ENCODE assay signal across 10 cellular contexts in genomic region chr12:118359541-118359915, GRCh38. TPM values are rescaled to one million over a fixed set of nuclear protein-coding genes. Genes with fewer than 3 reads are reported as not detected.
A peak's percentile ranks its signal among the peaks of the same experiment; 100 is the strongest.
DNase-seq lines count a peak whose midpoint lies in the region; ATAC-seq, FAIRE-seq and TF ChIP-seq lines count a peak whose summit lies in the region.
"Had no signal": no experiment of that assay in that cellular context is flagged by ENCODE, and none has a peak within 500 bp of the region (broad histone marks: within the 10 kb centered on the region; RNA-seq: fewer than 3 reads in every experiment).

No MANE protein-coding gene starts in this region.

- no peak overlapping the region for H3K4me2 ChIP-seq in HepG2 (ENCODE audit: low read depth, low read length)
- no peak overlapping the region for H3K4me2 ChIP-seq in PC-9

- H3K9me2 ChIP-seq in PC-9 (ENCODE audit: insufficient read depth): no peaks in the 10 kb centered on the region

- H3K9ac ChIP-seq in liver (ENCODE audit: low read depth in 1 of 2, low read length in 2 of 2) (no peak overlapping the region), HepG2 (ENCODE audit: insufficient read depth, low read depth, low read length) (no peak overlapping the region)

- ATAC-seq in HepG2 (no peak), upper lobe of right lung (peak; percentile 76), GM19397 (IDR thresholded peaks at IDR 0.05; ENCODE audit: unreplicated experiment) (no peak)

- TF ChIP-seq EP300 in HepG2 (IDR thresholded peaks at IDR 0.05; ENCODE audit: low read depth in 2 of 2, low read length in 2 of 2) (no peak), HepG2 (CRISPR knock-in tag; IDR thresholded peaks at IDR 0.05; ENCODE audit: borderline replicate concordance) (no peak)

- in situ Hi-C loops in HepG2 (cut with HindIII; ENCODE audit: extremely low pct_ligation_motif_present, low pct_unique_long_range_greater_than_20kb): no loop called here

- H3K9me3 ChIP-seq in liver (ENCODE audit: control insufficient read depth in 4 of 4, low read length in 3 of 4) (no peaks in the 10 kb centered on the region), HepG2 (ENCODE audit: low read length) (peaks cover 2% of the 10 kb centered on the region; the same call in 1 of the 2 replicates), PC-9 (ENCODE audit: insufficient read depth, low read depth) (no peaks in the 10 kb centered on the region), upper lobe of right lung (no peaks in the 10 kb centered on the region)

- no peak for FAIRE-seq in HepG2 (lab: Jason Lieb, UNC)

- H3K27me3 ChIP-seq in liver (ENCODE audit: control insufficient read depth in 4 of 4, insufficient read depth in 4 of 4, low read length in 3 of 4) (no peaks in the 10 kb centered on the region), HepG2 (ENCODE audit: control insufficient read depth in 1 of 2, insufficient read depth in 2 of 2, low read length in 2 of 2) (no peaks in the 10 kb centered on the region), PC-9 (ENCODE audit: insufficient read depth, low read depth) (no peaks in the 10 kb centered on the region), upper lobe of right lung (no peaks in the 10 kb centered on the region)

- intact Hi-C loops in HepG2 (cut with micrococcal nuclease; ENCODE audit: unreplicated experiment) (no loop called here), PC-9 (cut with micrococcal nuclease; ENCODE audit: unreplicated experiment) (loop anchor here (5.0 kb wide), 1 partner anchor 57 kb away; no protein-coding TSS in a partner anchor), upper lobe of right lung (cut with DNase I) (no loop called here)

- CTCF ChIA-PET in HepG2 (lab: Yijun Ruan, JAX; ENCODE audit: low intra/inter-chr PET ratio, low total read pairs) (no interaction called here), PC-9 (lab: Charles Lee) (no interaction called here)

- H2AFZ ChIP-seq in HepG2 (ENCODE audit: low read length) (no peak overlapping the region), PC-9 (no peak overlapping the region)

- DNase-seq in HepG2 (ENCODE audit: low spot score): no peak
- DNase-seq in PC-9: peak in 1 of 2 experiments; percentile 7
- DNase-seq in effector CD8-positive, alpha-beta T cell (lab: John Stamatoyannopoulos, UW): peak; percentile 3
- no peak for DNase-seq in upper lobe of right lung
- DNase-seq in NCI-H2029 (lab: John Stamatoyannopoulos, UW): no peak
- DNase-seq in HuH-7.5 (ENCODE audit: low spot score): no peak
- DNase-seq: kidney glomerular epithelial cell had no signal

- peaks cover 6 to 34% (median 23%) of the 10 kb centered on the region in 4 donors for H3K4me1 ChIP-seq in liver (ENCODE audit: control insufficient read depth in 4 of 4, insufficient read depth in 4 of 4, low read length in 3 of 4)
- peaks cover 33% of the 10 kb centered on the region for H3K4me1 ChIP-seq in HepG2 (ENCODE audit: insufficient read depth, low read length)
- H3K4me1 ChIP-seq in PC-9 (replicated peaks; ENCODE audit: insufficient read depth): peaks cover 51% of the 10 kb centered on the region
- H3K4me1 ChIP-seq in upper lobe of right lung: peaks cover 20% of the 10 kb centered on the region

- peaks cover 32% of the 10 kb centered on the region for H3F3A ChIP-seq in PC-9 (ENCODE audit: insufficient read depth, low read depth)

- TF ChIP-seq RAD21 in liver (IDR thresholded peaks at IDR 0.05): no peak
- no peak for TF ChIP-seq RAD21 in HepG2 (CRISPR knock-in tag; IDR thresholded peaks at IDR 0.05)

- H3K4me3 ChIP-seq in liver (ENCODE audit: low read depth in 1 of 3, low read length in 3 of 3) (no peak overlapping the region), HepG2 (replicated peaks in 1 of 3; ENCODE audit: insufficient read depth in 1 of 3, low read depth in 2 of 3, low read length in 3 of 3) (no peak overlapping the region), PC-9 (no peak overlapping the region), upper lobe of right lung (peak overlapping the region; percentile 38)

- POLR2A ChIA-PET in HepG2 (lab: Yijun Ruan, JAX): interaction anchor here (1.8 kb wide), 1 partner anchor 13 kb away, joined by 7 read pairs; the partner anchor contains the start of gene TAOK3
- POLR2A ChIA-PET in PC-9 (lab: Charles Lee; ENCODE audit: unreplicated experiment): no interaction called here

- H3K79me2 ChIP-seq in HepG2 (ENCODE audit: insufficient read depth, low read length): peaks cover 3% of the 10 kb centered on the region
- H3K79me2 ChIP-seq in PC-9 (ENCODE audit: low read depth): peaks cover 63% of the 10 kb centered on the region

- BruUV-seq in HepG2 (replicated peaks; lab: Mats Ljungman, UMichigan) (no TSS peak), PC-9 (replicated peaks; lab: Mats Ljungman, UMichigan) (no TSS peak)

- TF ChIP-seq CTCF in liver (IDR thresholded peaks at IDR 0.05; ENCODE audit: low read depth, low read length, missing input control) (no peak), HepG2 (CRISPR knock-in tag; IDR thresholded peaks at IDR 0.05) (no peak), PC-9 (conservative IDR thresholded peaks at IDR 0.05) (no peak), upper lobe of right lung (IDR thresholded peaks at IDR 0.05) (no peak)

- no peaks in the 10 kb centered on the region for H4K20me1 ChIP-seq in HepG2 (ENCODE audit: insufficient read depth, low read length)
- H4K20me1 ChIP-seq in PC-9 (ENCODE audit: insufficient read depth): no peaks in the 10 kb centered on the region

- no peak for TF ChIP-seq POLR2A in HepG2 (IDR thresholded peaks at IDR 0.05; ENCODE audit: insufficient read depth in 1 of 2, low read depth in 2 of 2, low read length in 2 of 2)

- no peaks in the 10 kb centered on the region for H3K36me3 ChIP-seq in liver (ENCODE audit: control insufficient read depth in 4 of 4, insufficient read depth in 3 of 4, low read depth in 1 of 4, low read length in 3 of 4)
- H3K36me3 ChIP-seq in HepG2 (replicated peaks in 1 of 2; ENCODE audit: control insufficient read depth in 1 of 2, insufficient read depth in 2 of 2, low read length in 2 of 2): no peaks in the 10 kb centered on the region
- no peaks in the 10 kb centered on the region for H3K36me3 ChIP-seq in PC-9 (ENCODE audit: low read depth)
- H3K36me3 ChIP-seq in upper lobe of right lung: no peaks in the 10 kb centered on the region

- 74% methylated on average over 4 of the region's 4 CpGs for whole genome bisulfite sequencing in liver
- WGBS in HepG2 (ENCODE audit: low lambda C conversion rate): 94% methylated on average over 4 of the region's 4 CpGs

- H3K27ac ChIP-seq in liver (ENCODE audit: low read depth in 1 of 2, low read length in 2 of 2) (peak overlapping the region; percentile 51 to 57), HepG2 (ENCODE audit: extremely low read length, insufficient read depth, low read length) (no peak overlapping the region), PC-9 (peak overlapping the region; percentile 42; the same call in 1 of the 2 replicates), upper lobe of right lung (peak overlapping the region; percentile 38)
- H3K27ac ChIP-seq: C4-2B had no signal

RNA-seq across cellular contexts. Expression of gene TAOK3, which starts 13.2 kb away (rescaled TPM):
- total RNA-seq in liver: 10 to 100 TPM; 13.6 to 28.6 TPM
- 10 to 100 TPM in 1 of 2 donors, 1 to 10 TPM in 1; 6.7 to 25.3 TPM for polyA plus RNA-seq in liver
- 12.3 and 16.5 TPM in 2 replicates for total RNA-seq in HepG2 (2016; rRNA removed; fragmentation: Illumina TruSeq; extraction: Trizol)
- total RNA-seq in HepG2 (2016; cell fraction: cytosol; rRNA removed; fragmentation: Illumina TruSeq; extraction: Trizol; ENCODE audit: low read depth): 2.5 and 3.7 TPM in 2 replicates
- total RNA-seq in HepG2 (2016; cell fraction: insoluble cytoplasmic fraction; rRNA removed; fragmentation: Illumina TruSeq; extraction: Trizol): 10.0 and 19.2 TPM in 2 replicates
- 6.8 and 6.9 TPM in 2 replicates for total RNA-seq in HepG2 (2016; cell fraction: membrane; rRNA removed; fragmentation: Illumina TruSeq; extraction: Trizol)
- 14.9 and 15.7 TPM in 2 replicates for total RNA-seq in HepG2 (2016; cell fraction: nucleus; rRNA removed; fragmentation: Illumina TruSeq; extraction: Trizol)
- polyA plus RNA-seq in HepG2 (2011; rRNA removed): 8.5 and 10.4 TPM in 2 replicates
- polyA plus RNA-seq in HepG2 (2011; cell fraction: cytosol; rRNA removed): 5.9 and 11.1 TPM in 2 replicates
- 11.8 and 13.6 TPM in 2 replicates for polyA plus RNA-seq in HepG2 (2011; cell fraction: nucleus; rRNA removed)
- polyA plus RNA-seq in HepG2 (2012): 9.5 and 10.2 TPM in 2 replicates
- 0.64 and 0.66 TPM in 2 replicates for polyA plus RNA-seq in HepG2 (2016; cell fraction: cytosol; fragmentation: Illumina TruSeq; extraction: Trizol; ENCODE audit: low read depth)
- polyA plus RNA-seq in HepG2 (2016; cell fraction: insoluble cytoplasmic fraction; fragmentation: Illumina TruSeq; extraction: Trizol; ENCODE audit: low read depth): 19.3 and 19.4 TPM in 2 replicates
- polyA plus RNA-seq in HepG2 (2016; cell fraction: membrane; fragmentation: Illumina TruSeq; extraction: Trizol; ENCODE audit: low read depth): 2.8 and 3.6 TPM in 2 replicates
- 16.3 and 22.1 TPM in 2 replicates for polyA plus RNA-seq in HepG2 (2016; cell fraction: nucleus; fragmentation: Illumina TruSeq; extraction: Trizol; ENCODE audit: insufficient read depth, low read depth)
- polyA minus RNA-seq in HepG2 (2011; rRNA and poly(A)+ RNA removed; ENCODE audit: low replicate concordance): 20.1 and 23.9 TPM in 2 replicates
- polyA minus RNA-seq in HepG2 (2011; cell fraction: cytosol; rRNA and poly(A)+ RNA removed): 6.3 and 9.3 TPM in 2 replicates
- polyA minus RNA-seq in HepG2 (2011; cell fraction: nucleus; rRNA and poly(A)+ RNA removed): 22.1 and 24.2 TPM in 2 replicates
- 55.8 and 60.5 TPM in 2 replicates for total RNA-seq in PC-9 (2021)
- total RNA-seq in upper lobe of right lung: 64.1 TPM

RNA-seq across cellular contexts. Expression of gene SUDS3, which starts 16.8 kb away (rescaled TPM):
- 10 to 100 TPM; 17.4 to 22.8 TPM for total RNA-seq in liver
- polyA plus RNA-seq in liver: 1 to 10 TPM; 6.7 to 7.2 TPM
- total RNA-seq in HepG2 (2016; rRNA removed; fragmentation: Illumina TruSeq; extraction: Trizol): 33.1 and 37.8 TPM in 2 replicates
- total RNA-seq in HepG2 (2016; cell fraction: cytosol; rRNA removed; fragmentation: Illumina TruSeq; extraction: Trizol; ENCODE audit: low read depth): 4.5 and 5.5 TPM in 2 replicates
- total RNA-seq in HepG2 (2016; cell fraction: insoluble cytoplasmic fraction; rRNA removed; fragmentation: Illumina TruSeq; extraction: Trizol): 32.2 and 39.3 TPM in 2 replicates
- total RNA-seq in HepG2 (2016; cell fraction: membrane; rRNA removed; fragmentation: Illumina TruSeq; extraction: Trizol): 14.7 and 16.1 TPM in 2 replicates
- 27.5 and 30.8 TPM in 2 replicates for total RNA-seq in HepG2 (2016; cell fraction: nucleus; rRNA removed; fragmentation: Illumina TruSeq; extraction: Trizol)
- polyA plus RNA-seq in HepG2 (2011; rRNA removed): 17.7 and 20.2 TPM in 2 replicates
- 8.1 and 11.4 TPM in 2 replicates for polyA plus RNA-seq in HepG2 (2011; cell fraction: cytosol; rRNA removed)
- 25.3 and 28.4 TPM in 2 replicates for polyA plus RNA-seq in HepG2 (2011; cell fraction: nucleus; rRNA removed)
- polyA plus RNA-seq in HepG2 (2012): 12.1 and 13.1 TPM in 2 replicates
- 3.0 and 3.4 TPM in 2 replicates for polyA plus RNA-seq in HepG2 (2016; cell fraction: cytosol; fragmentation: Illumina TruSeq; extraction: Trizol; ENCODE audit: low read depth)
- polyA plus RNA-seq in HepG2 (2016; cell fraction: insoluble cytoplasmic fraction; fragmentation: Illumina TruSeq; extraction: Trizol; ENCODE audit: low read depth): 29.2 and 31.0 TPM in 2 replicates
- 7.8 and 8.6 TPM in 2 replicates for polyA plus RNA-seq in HepG2 (2016; cell fraction: membrane; fragmentation: Illumina TruSeq; extraction: Trizol; ENCODE audit: low read depth)
- 37.3 and 40.5 TPM in 2 replicates for polyA plus RNA-seq in HepG2 (2016; cell fraction: nucleus; fragmentation: Illumina TruSeq; extraction: Trizol; ENCODE audit: insufficient read depth, low read depth)
- polyA minus RNA-seq in HepG2 (2011; rRNA and poly(A)+ RNA removed; ENCODE audit: low replicate concordance): 19.1 and 23.0 TPM in 2 replicates
- polyA minus RNA-seq in HepG2 (2011; cell fraction: cytosol; rRNA and poly(A)+ RNA removed): 10.3 and 12.4 TPM in 2 replicates
- 28.8 and 31.8 TPM in 2 replicates for polyA minus RNA-seq in HepG2 (2011; cell fraction: nucleus; rRNA and poly(A)+ RNA removed)
- 50.7 and 64.8 TPM in 2 replicates for total RNA-seq in PC-9 (2021)
- 28.8 TPM for total RNA-seq in upper lobe of right lung
